3 cellular contexts compared by ENCODE assay signal in the genomic region with DNA sequence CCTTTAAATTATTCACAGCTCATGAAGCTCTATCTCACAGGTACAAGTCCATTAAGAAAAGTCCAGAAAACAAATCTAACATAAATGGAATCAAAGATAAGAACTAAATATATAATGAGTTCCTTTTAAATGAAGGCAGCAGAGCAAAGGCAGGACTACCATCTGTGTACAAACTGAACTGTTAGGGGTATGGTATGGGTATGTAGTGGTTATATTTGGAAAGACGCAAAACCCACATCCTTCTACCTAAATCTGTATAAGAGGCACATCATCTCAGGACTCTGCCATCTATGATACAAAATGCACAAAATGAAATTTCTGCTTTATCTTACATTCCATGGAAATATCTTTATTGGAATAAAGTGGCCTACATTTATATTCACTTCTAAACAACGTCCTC.
"Had no signal": no experiment of that assay in that cellular context is flagged by ENCODE, and none has a peak within 500 bp of the region (broad histone marks: within the 10 kb centered on the region; RNA-seq: fewer than 3 reads in every experiment).

No MANE protein-coding gene starts in this region.

- H3K4me3 ChIP-seq: GM12878 had no signal

- DNase-seq: GDM1, GF-D8 had no signal

- ATAC-seq: GM12878 had no signal
